14 cellular contexts compared by ENCODE assay signal in genomic region chrX:25178555-25178954, GRCh38.
DNase-seq lines count a peak whose midpoint lies in the region; ATAC-seq, FAIRE-seq and TF ChIP-seq lines count a peak whose summit lies in the region.
"Had no signal": no experiment of that assay in that cellular context is flagged by ENCODE, and none has a peak within 500 bp of the region (broad histone marks: within the 10 kb centered on the region; RNA-seq: fewer than 3 reads in every experiment).

No MANE protein-coding gene starts in this region.

- H3K9me3 ChIP-seq in HUES64 (ENCODE audit: insufficient read depth, low read depth, low read length) (no peaks in the 10 kb centered on the region), H1 (ENCODE audit: insufficient read depth in 2 of 2, low read depth in 1 of 2, low read length in 1 of 2) (no peaks in the 10 kb centered on the region)
- H3K9me3 ChIP-seq: BLaER1, Caco-2 had no signal

- no peak overlapping the region for H3K4ac ChIP-seq in H1 (replicated peaks; ENCODE audit: insufficient read length, low read depth, low read length)

- H4K91ac ChIP-seq in H1 (replicated peaks; ENCODE audit: insufficient read length, low read length): no peak overlapping the region

- peak overlapping the region; percentile 84; the same call in 1 of the 2 replicates for H3K27ac ChIP-seq in GM23338 (ENCODE audit: low read depth)
- peak overlapping the region; percentile 30; the same call in 1 of the 2 replicates for H3K27ac ChIP-seq in HUES64 (ENCODE audit: low read depth, low read length)
- H3K27ac ChIP-seq in H1 (ENCODE audit: low read depth, low read length): no peak overlapping the region
- H3K27ac ChIP-seq: BLaER1 had no signal

- H3K56ac ChIP-seq in H1 (replicated peaks; ENCODE audit: insufficient read length, low read depth, low read length): no peak overlapping the region

- no peak overlapping the region for H3K18ac ChIP-seq in H1 (ENCODE audit: extremely low read depth, low read length)

- H3K23me2 ChIP-seq in H1 (ENCODE audit: low read depth, low read length): no peaks in the 10 kb centered on the region

- H2AK5ac ChIP-seq in H1 (ENCODE audit: low read depth, low read length): no peak overlapping the region

- peak; percentile 76 for FAIRE-seq in H1 (lab: Jason Lieb, UNC)
- FAIRE-seq: GM18507 had no signal

- ATAC-seq in GM23338: peak; percentile 71

- no peak for TF ChIP-seq RAD21 in H1 (IDR thresholded peaks at IDR 0.05 in 1 of 2, conservative IDR thresholded peaks at IDR 0.05 in 1 of 2; ENCODE audit: low read depth in 2 of 2, low read length in 2 of 2)

- H4K8ac ChIP-seq in H1 (ENCODE audit: extremely low read depth, insufficient read depth, low read length): no peak overlapping the region

- H4K5ac ChIP-seq in H1 (ENCODE audit: insufficient read length, low read depth, low read length): no peak overlapping the region

- DNase-seq in GM23338 (ENCODE audit: low spot score): peak; percentile 26
- DNase-seq in H1 (ENCODE audit: low read depth in 1 of 2, low spot score in 2 of 2): no peak
- peak; percentile 14 for DNase-seq in iPS-NIHi7 (ENCODE audit: extremely low spot score)
- DNase-seq in KBM-7: no peak
- no peak for DNase-seq in NCI-H2196 (lab: John Stamatoyannopoulos, UW; ENCODE audit: unreplicated experiment)
- DNase-seq in T-helper 1 cell: no peak
- DNase-seq: Caco-2; CD8-positive, alpha-beta memory T cell; DMS53; GOT3; Karpas-422 had no signal

- TF ChIP-seq POLR2A in H1 (IDR thresholded peaks at IDR 0.05; ENCODE audit: control extremely low read depth in 1 of 2, low read depth in 2 of 2, low read length in 2 of 2): no peak

- H3K79me1 ChIP-seq in H1 (ENCODE audit: low read depth, low read length): no peaks in the 10 kb centered on the region

- in situ Hi-C loops in KBM-7 (cut with MboI; ENCODE audit: low pct_unique_long_range_greater_than_20kb, low sequenced_read_pairs): no loop called here

- H3F3A ChIP-seq in GM23338 (replicated peaks; ENCODE audit: low read depth): no peaks in the 10 kb centered on the region

- no peaks in the 10 kb centered on the region for H3K9me3 Mint-ChIP-seq in GM23338

- H2AFZ ChIP-seq in GM23338: no peak overlapping the region
- H2AFZ ChIP-seq in H1 (ENCODE audit: low read length): no peak overlapping the region

- H3K9ac ChIP-seq in HUES64 (ENCODE audit: low read depth, low read length): no peak overlapping the region
- H3K9ac ChIP-seq in H1 (replicated peaks in 1 of 4; ENCODE audit: extremely low read depth in 1 of 4, low read depth in 3 of 4, low read length in 3 of 4): no peak overlapping the region
- H3K9ac ChIP-seq: BLaER1 had no signal

- H2BK120ac ChIP-seq in H1 (replicated peaks; ENCODE audit: low read depth, low read length): no peak overlapping the region

- no peak overlapping the region for H2BK5ac ChIP-seq in H1 (ENCODE audit: low read depth, low read length)

- peaks cover 45% of the 10 kb centered on the region for H3K4me1 Mint-ChIP-seq in GM23338
- H3K4me1 Mint-ChIP-seq: CD8-positive, alpha-beta memory T cell had no signal

- H3K4me3 ChIP-seq in GM23338 (peak overlapping the region; percentile 10; the same call in 1 of the 2 replicates), HUES64 (ENCODE audit: low read length) (peak overlapping the region; percentile 5; the same call in 1 of the 2 replicates), H1 (ENCODE audit: extremely low read depth in 1 of 4, insufficient read depth in 2 of 4, low read depth in 3 of 4, low read length in 4 of 4) (peak overlapping the region in 1 of 4 experiments; percentile 36; a peak in 1 of 8 replicates)
- H3K4me3 ChIP-seq: BLaER1 had no signal

- H3K36me3 Mint-ChIP-seq in GM23338 (ENCODE audit: low read depth): no peaks in the 10 kb centered on the region
- H3K36me3 Mint-ChIP-seq: CD8-positive, alpha-beta memory T cell had no signal

- no peak overlapping the region for H3K14ac ChIP-seq in H1 (ENCODE audit: insufficient read length)

- H3K4me3 Mint-ChIP-seq in GM23338: peak overlapping the region; percentile 38; the same call in 2 of the 3 replicates
- H3K4me3 Mint-ChIP-seq: CD8-positive, alpha-beta memory T cell had no signal

- no peak overlapping the region for H2BK20ac ChIP-seq in H1 (ENCODE audit: low read length)

- POLR2A ChIA-PET in H1 (lab: Charles Lee; ENCODE audit: partially characterized antibody): no interaction called here

- peak overlapping the region; percentile 64 for H3K4me2 ChIP-seq in GM23338
- peak overlapping the region; percentile 27 to 47; a peak in 3 of 4 replicates for H3K4me2 ChIP-seq in H1 (ENCODE audit: insufficient read depth in 1 of 2, low read depth in 2 of 2, low read length in 2 of 2)
- H3K4me2 ChIP-seq: BLaER1 had no signal

- H3K9me2 ChIP-seq in GM23338 (ENCODE audit: insufficient read depth): no peaks in the 10 kb centered on the region

- H3K36me3 ChIP-seq in GM23338 (ENCODE audit: insufficient read depth) (no peaks in the 10 kb centered on the region), HUES64 (ENCODE audit: insufficient read depth, low read length) (no peaks in the 10 kb centered on the region), H1 (ENCODE audit: control insufficient read depth in 2 of 4, insufficient read depth in 4 of 4, low read length in 3 of 4) (no peaks in the 10 kb centered on the region)
- H3K36me3 ChIP-seq: BLaER1 had no signal

- H2BK12ac ChIP-seq in H1 (ENCODE audit: low read depth, low read length): no peak overlapping the region

- no peaks in the 10 kb centered on the region for H4K20me1 ChIP-seq in GM23338 (replicated peaks; ENCODE audit: insufficient read depth)
- no peaks in the 10 kb centered on the region for H4K20me1 ChIP-seq in H1 (replicated peaks in 1 of 2; ENCODE audit: control insufficient read depth in 1 of 2, insufficient read depth in 2 of 2, low read length in 2 of 2)

- CTCF ChIA-PET in H1 (lab: Charles Lee; ENCODE audit: partially characterized antibody): interaction anchor here (1.2 kb wide), 1 partner anchor 15 kb away, joined by 3 read pairs; no protein-coding TSS in a partner anchor

- peak overlapping the region; percentile 92 for H3K27ac Mint-ChIP-seq in GM23338
- H3K27ac Mint-ChIP-seq: CD8-positive, alpha-beta memory T cell had no signal

- 43% methylated on average over 3 of the region's 3 CpGs for WGBS in HUES64
- 28% methylated on average over 3 of the region's 3 CpGs; no CpG with 5 or more reads in 1 of the 2 experiments for WGBS in H1 (ENCODE audit: extremely low coverage in 1 of 2, insufficient coverage in 1 of 2, insufficient read length in 1 of 2, insufficient replicate concordance in 2 of 2, low coverage in 1 of 2, low lambda C conversion rate in 2 of 2, missing lambda C conversion rate in 1 of 2), 2 experiments

- TF ChIP-seq EP300 in H1 (IDR thresholded peaks at IDR 0.05; ENCODE audit: borderline replicate concordance in 1 of 2, low read depth in 2 of 2, low read length in 2 of 2): no peak

- H3K4me1 ChIP-seq in GM23338 (ENCODE audit: insufficient read depth): peaks cover 26% of the 10 kb centered on the region
- H3K4me1 ChIP-seq in HUES64 (ENCODE audit: insufficient read depth, low read length): peaks cover 21% of the 10 kb centered on the region
- peaks cover 0 to 3% (median 0%) of the 10 kb centered on the region in 4 experiments; a peak in 2 of 7 replicates for H3K4me1 ChIP-seq in H1 (replicated peaks in 1 of 4; ENCODE audit: control insufficient read depth in 3 of 4, insufficient read depth in 4 of 4, low read length in 3 of 4)
- H3K4me1 ChIP-seq: BLaER1, Caco-2 had no signal

- no peak overlapping the region for H2BK15ac ChIP-seq in H1 (ENCODE audit: low read length)

- no peaks in the 10 kb centered on the region for H3K27me3 Mint-ChIP-seq in GM23338 (ENCODE audit: insufficient read depth, low read depth, poor library complexity)

- no peak overlapping the region for H3K23ac ChIP-seq in H1 (ENCODE audit: insufficient read length)

- no peaks in the 10 kb centered on the region for H3K79me2 ChIP-seq in GM23338 (replicated peaks; ENCODE audit: insufficient read depth)
- no peaks in the 10 kb centered on the region for H3K79me2 ChIP-seq in H1 (ENCODE audit: control insufficient read depth in 1 of 2, insufficient read depth in 2 of 2, low read length in 2 of 2)

- H3K27me3 ChIP-seq in GM23338 (ENCODE audit: insufficient read depth): no peaks in the 10 kb centered on the region
- no peaks in the 10 kb centered on the region for H3K27me3 ChIP-seq in HUES64 (ENCODE audit: insufficient read depth, low read length)
- H3K27me3 ChIP-seq in H1 (replicated peaks in 1 of 4; ENCODE audit: control insufficient read depth in 3 of 4, extremely low read depth in 1 of 4, insufficient read depth in 3 of 4, low read length in 3 of 4): no peaks in the 10 kb centered on the region

- TF ChIP-seq CTCF in GM23338 (conservative IDR thresholded peaks at IDR 0.05; ENCODE audit: low read depth in 2 of 2) (no peak), H1 (IDR thresholded peaks at IDR 0.05; ENCODE audit: control extremely low read depth in 1 of 3, insufficient read depth in 1 of 3, low read depth in 1 of 3, low read length in 3 of 3) (no peak)

TF ChIP-seq in GM23338, 12 proteins besides CTCF, POLR2A, EP300 and RAD21 (continues in another document):
- no peak for TF ChIP-seq ETS1 (IDR thresholded peaks at IDR 0.05)
- TF ChIP-seq EZH2phosphoT487 (IDR thresholded peaks at IDR 0.05; ENCODE audit: unreplicated experiment): no peak
- TF ChIP-seq STAT1 (IDR thresholded peaks at IDR 0.05; ENCODE audit: unreplicated experiment): no peak
- no peak for TF ChIP-seq NANOG (IDR thresholded peaks at IDR 0.05; ENCODE audit: borderline replicate concordance)

TF ChIP-seq in H1, 55 proteins besides CTCF, POLR2A, EP300 and RAD21 (continues in another document):
- TF ChIP-seq SP1 (IDR thresholded peaks at IDR 0.05; ENCODE audit: low read depth, low read length) (no peak), SIX5 (IDR thresholded peaks at IDR 0.05; ENCODE audit: low read depth, low read length) (no peak), JUN (IDR thresholded peaks at IDR 0.05; ENCODE audit: low read depth, low read length) (no peak), MAX (IDR thresholded peaks at IDR 0.05) (no peak), TAF7 (optimal IDR thresholded peaks at IDR 0.05; ENCODE audit: borderline replicate concordance, low read depth, low read length) (no peak), TBP (IDR thresholded peaks at IDR 0.05; ENCODE audit: low read depth, low read length) (no peak), CEBPB (IDR thresholded peaks at IDR 0.05; ENCODE audit: low read depth, low read length) (no peak), SAP30 (IDR thresholded peaks at IDR 0.05; ENCODE audit: insufficient read depth, insufficient replicate concordance, low read length) (no peak), BCL11A (IDR thresholded peaks at IDR 0.05; ENCODE audit: low read depth in 2 of 2, low read length in 2 of 2) (no peak), E2F6 (IDR thresholded peaks at IDR 0.05) (no peak)

Comparison
In these comparisons a context has a peak if more than half of its experiments do, and no peak if none do; other contexts are left out.
1. DNase-seq: peak in GM23338 (single experiment) and iPS-NIHi7 (single experiment); none in H1 (0 of 2), KBM-7 (single experiment), NCI-H2196 (single experiment) and T-helper 1 cell (0 of 5).